Comparison of ENCODE assay signal across 18 cellular contexts in genomic region chr9:4110562-4110961, GRCh38.
"Had no signal": no experiment of that assay in that cellular context is flagged by ENCODE, and none has a peak within 500 bp of the region (broad histone marks: within the 10 kb centered on the region; RNA-seq: fewer than 3 reads in every experiment).

No MANE protein-coding gene starts in this region.

- H3K9me3 ChIP-seq: prostate gland, sigmoid colon, stomach, thyroid gland, vagina had no signal

- H3K27ac ChIP-seq: neural progenitor cell, parathyroid adenoma, prostate gland, thyroid gland had no signal

- H3K27ac Mint-ChIP-seq: memory B cell; natural killer cell treated with Interleukin-12 subunit alpha and Interleukin-12 subunit beta and Interleukin-15 and Interleukin-18, amount 100 ng/mL, for 72 hours; neural progenitor cell; stimulated activated effector memory CD8-positive, alpha-beta T cell treated with anti-CD3 and anti-CD28 coated beads, Interleukin-12 subunit alpha, Interleukin-12 subunit beta, amount 100 ng/mL, for 72 hours had no signal

- DNase-seq: dermis blood vessel endothelial cell; effector memory CD4-positive, alpha-beta T cell; right cardiac atrium; sigmoid colon; stimulated activated CD4-positive, alpha-beta T cell treated with anti-CD3 and anti-CD28 coated beads, Interleukin-2, amount 100 ng/mL, for 24 hours; stimulated activated CD4-positive, alpha-beta T cell treated with anti-CD3 and anti-CD28 coated beads, Interleukin-4, amount 100 ng/mL, for 24 hours; stimulated activated naive CD4-positive, alpha-beta T cell treated with Interleukin-2 at 50 U/mL for 16 hours; stomach; thyroid gland; trophoblast cell had no signal

- H3K4me3 Mint-ChIP-seq: memory B cell; natural killer cell treated with Interleukin-12 subunit alpha and Interleukin-12 subunit beta and Interleukin-15 and Interleukin-18, amount 100 ng/mL, for 72 hours; neural progenitor cell; stimulated activated effector memory CD8-positive, alpha-beta T cell treated with anti-CD3 and anti-CD28 coated beads, Interleukin-12 subunit alpha, Interleukin-12 subunit beta, amount 100 ng/mL, for 72 hours had no signal

- H3K36me3 ChIP-seq: neural progenitor cell, prostate gland, sigmoid colon, stomach, thyroid gland, vagina had no signal

- H2AFZ ChIP-seq: neural progenitor cell, parathyroid adenoma had no signal

- H3K4me3 ChIP-seq: lung, neural progenitor cell, prostate gland, sigmoid colon, thyroid gland had no signal

- H3K4me2 ChIP-seq: neural progenitor cell had no signal

- H3K27me3 ChIP-seq: neural progenitor cell, sigmoid colon, stomach, thyroid gland, vagina had no signal

- H3K4me1 ChIP-seq: parathyroid adenoma, prostate gland had no signal

- ATAC-seq: natural killer cell treated with Interleukin-12 subunit alpha and Interleukin-12 subunit beta and Interleukin-15 and Interleukin-18, amount 100 ng/mL, for 72 hours; right cardiac atrium; stimulated activated effector memory CD8-positive, alpha-beta T cell treated with anti-CD3 and anti-CD28 coated beads, Interleukin-12 subunit alpha, Interleukin-12 subunit beta, amount 100 ng/mL, for 72 hours had no signal

- H3K9me3 Mint-ChIP-seq: memory B cell; stimulated activated effector memory CD8-positive, alpha-beta T cell treated with anti-CD3 and anti-CD28 coated beads, Interleukin-12 subunit alpha, Interleukin-12 subunit beta, amount 100 ng/mL, for 72 hours had no signal

- H3K4me1 Mint-ChIP-seq: memory B cell; stimulated activated effector memory CD8-positive, alpha-beta T cell treated with anti-CD3 and anti-CD28 coated beads, Interleukin-12 subunit alpha, Interleukin-12 subunit beta, amount 100 ng/mL, for 72 hours had no signal

- H3K79me2 ChIP-seq: parathyroid adenoma had no signal

- H3K36me3 Mint-ChIP-seq: memory B cell; natural killer cell treated with Interleukin-12 subunit alpha and Interleukin-12 subunit beta and Interleukin-15 and Interleukin-18, amount 100 ng/mL, for 72 hours; stimulated activated effector memory CD8-positive, alpha-beta T cell treated with anti-CD3 and anti-CD28 coated beads, Interleukin-12 subunit alpha, Interleukin-12 subunit beta, amount 100 ng/mL, for 72 hours had no signal
